Comparison of ENCODE assay signal across 1 cellular context in the genomic region with DNA sequence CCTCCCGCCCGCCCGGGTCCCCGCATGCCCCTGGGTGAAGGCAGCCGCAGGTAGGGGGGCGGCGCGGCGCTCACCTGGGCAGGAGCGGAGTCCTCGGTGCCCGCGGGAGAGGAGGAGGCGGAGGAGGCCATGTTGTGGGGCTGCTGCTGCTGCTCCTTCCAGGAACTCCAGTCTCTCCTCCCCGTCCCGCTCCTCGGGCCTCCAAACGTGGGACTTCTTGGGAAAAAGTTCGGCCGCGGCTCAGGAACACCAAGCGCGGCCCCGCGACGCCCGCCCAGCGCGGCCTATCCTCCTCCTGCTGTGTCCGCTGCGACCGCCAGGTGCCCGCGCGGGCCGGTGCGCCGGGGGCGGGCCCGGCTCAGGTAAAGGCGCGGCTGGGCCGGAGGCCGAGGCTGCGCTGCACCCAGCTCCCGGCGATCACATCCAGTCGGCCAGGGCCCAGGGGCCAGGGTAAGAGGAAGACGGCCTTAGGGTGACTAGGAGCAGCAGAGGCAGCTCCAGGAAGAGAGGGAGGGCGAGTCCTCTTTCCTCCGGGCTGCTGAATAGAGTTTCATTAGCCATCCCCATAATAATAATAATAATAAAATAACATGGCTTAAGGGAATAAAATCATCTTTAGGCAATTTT.
TF ChIP-seq lines count a peak whose summit lies in the region.

No MANE protein-coding gene starts in this region.

TF ChIP-seq in HepG2, 621 proteins besides CTCF, POLR2A, EP300 and RAD21 (continued from another document):
- TF ChIP-seq RERE (CRISPR knock-in tag; IDR thresholded peaks at IDR 0.05; ENCODE audit: low read depth), result no peak
- TF ChIP-seq YEATS4 (CRISPR knock-in tag; IDR thresholded peaks at IDR 0.05; ENCODE audit: borderline replicate concordance), result peak; percentile 33; the same call in 1 of the 2 replicates
- no peak for TF ChIP-seq MLLT10 (CRISPR knock-in tag; IDR thresholded peaks at IDR 0.05)
- no peak for TF ChIP-seq NR0B2 (CRISPR knock-in tag; IDR thresholded peaks at IDR 0.05)
- TF ChIP-seq ZNF687 (CRISPR knock-in tag; IDR thresholded peaks at IDR 0.05), result peak; percentile 51
- no peak for TF ChIP-seq KAT7 (CRISPR knock-in tag; IDR thresholded peaks at IDR 0.05; ENCODE audit: borderline replicate concordance)
- no peak for TF ChIP-seq SP5 (CRISPR knock-in tag; IDR thresholded peaks at IDR 0.05; ENCODE audit: borderline replicate concordance, low read depth)
- no peak for TF ChIP-seq CBFB (CRISPR knock-in tag; IDR thresholded peaks at IDR 0.05)
- TF ChIP-seq XRCC5 (optimal IDR thresholded peaks at IDR 0.05; ENCODE audit: low read length), result peak; percentile 44
- TF ChIP-seq REPIN1 (CRISPR knock-in tag; IDR thresholded peaks at IDR 0.05; ENCODE audit: borderline replicate concordance, low read depth), result peak; percentile 22; the same call in 1 of the 2 replicates
- peak; percentile 48; the same call in 1 of the 2 replicates for TF ChIP-seq ZNF777 (CRISPR knock-in tag; IDR thresholded peaks at IDR 0.05)
- peak; percentile 81 for TF ChIP-seq ZBTB14 (CRISPR knock-in tag; IDR thresholded peaks at IDR 0.05)
- TF ChIP-seq ZNF577 (CRISPR knock-in tag; IDR thresholded peaks at IDR 0.05; ENCODE audit: borderline replicate concordance, low read depth), result no peak
- TF ChIP-seq AGO1 (IDR thresholded peaks at IDR 0.05; ENCODE audit: low read depth, low read length, poor library complexity, severe bottlenecking), result peak; percentile 48
- TF ChIP-seq KLF12 (CRISPR knock-in tag; IDR thresholded peaks at IDR 0.05; ENCODE audit: borderline replicate concordance), result peak; percentile 26; the same call in 1 of the 2 replicates
- TF ChIP-seq, protein P1, sequence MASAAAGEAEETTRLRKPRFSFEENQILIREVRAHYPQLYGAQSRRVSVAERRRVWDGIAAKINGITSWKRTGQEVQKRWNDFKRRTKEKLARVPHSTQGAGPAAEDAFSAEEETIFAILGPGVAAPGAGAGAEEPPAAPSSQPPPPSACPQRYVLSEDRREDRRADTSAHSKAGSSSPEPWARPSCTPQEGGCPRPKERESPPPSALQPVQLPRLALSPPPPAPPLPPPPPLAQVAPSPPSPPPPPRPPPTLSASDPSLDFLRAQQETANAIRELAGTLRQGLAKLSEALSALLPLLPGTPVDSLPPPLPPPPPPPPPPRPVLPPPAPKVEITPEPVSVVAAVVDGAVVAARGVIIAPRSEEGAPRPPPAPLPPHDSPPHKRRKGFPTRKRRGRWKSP (CRISPR knock-in tag; IDR thresholded peaks at IDR 0.05), result no peak
- peak; percentile 75 for TF ChIP-seq ZEB1 (IDR thresholded peaks at IDR 0.05; ENCODE audit: insufficient replicate concordance, low read depth)
- TF ChIP-seq SALL1 (CRISPR knock-in tag; IDR thresholded peaks at IDR 0.05), result 0 out of 2 replicates have a peak, but pooled peaks have one; percentile 14
- no peak for TF ChIP-seq ZNF652 (CRISPR knock-in tag; IDR thresholded peaks at IDR 0.05; ENCODE audit: borderline replicate concordance, low read depth)
- TF ChIP-seq HNRNPLL (IDR thresholded peaks at IDR 0.05; ENCODE audit: low read depth, low read length, poor library complexity, severe bottlenecking), result peak; percentile 66
- 0 out of 2 replicates have a peak, but pooled peaks have one; percentile 14 for TF ChIP-seq KDM2A (CRISPR knock-in tag; IDR thresholded peaks at IDR 0.05; ENCODE audit: borderline replicate concordance, low read depth)
- TF ChIP-seq, protein P2, sequence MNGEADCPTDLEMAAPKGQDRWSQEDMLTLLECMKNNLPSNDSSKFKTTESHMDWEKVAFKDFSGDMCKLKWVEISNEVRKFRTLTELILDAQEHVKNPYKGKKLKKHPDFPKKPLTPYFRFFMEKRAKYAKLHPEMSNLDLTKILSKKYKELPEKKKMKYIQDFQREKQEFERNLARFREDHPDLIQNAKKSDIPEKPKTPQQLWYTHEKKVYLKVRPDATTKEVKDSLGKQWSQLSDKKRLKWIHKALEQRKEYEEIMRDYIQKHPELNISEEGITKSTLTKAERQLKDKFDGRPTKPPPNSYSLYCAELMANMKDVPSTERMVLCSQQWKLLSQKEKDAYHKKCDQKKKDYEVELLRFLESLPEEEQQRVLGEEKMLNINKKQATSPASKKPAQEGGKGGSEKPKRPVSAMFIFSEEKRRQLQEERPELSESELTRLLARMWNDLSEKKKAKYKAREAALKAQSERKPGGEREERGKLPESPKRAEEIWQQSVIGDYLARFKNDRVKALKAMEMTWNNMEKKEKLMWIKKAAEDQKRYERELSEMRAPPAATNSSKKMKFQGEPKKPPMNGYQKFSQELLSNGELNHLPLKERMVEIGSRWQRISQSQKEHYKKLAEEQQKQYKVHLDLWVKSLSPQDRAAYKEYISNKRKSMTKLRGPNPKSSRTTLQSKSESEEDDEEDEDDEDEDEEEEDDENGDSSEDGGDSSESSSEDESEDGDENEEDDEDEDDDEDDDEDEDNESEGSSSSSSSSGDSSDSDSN (CRISPR knock-in tag; IDR thresholded peaks at IDR 0.05), result peak; percentile 54; the same call in 1 of the 2 replicates
- TF ChIP-seq, protein P3, sequence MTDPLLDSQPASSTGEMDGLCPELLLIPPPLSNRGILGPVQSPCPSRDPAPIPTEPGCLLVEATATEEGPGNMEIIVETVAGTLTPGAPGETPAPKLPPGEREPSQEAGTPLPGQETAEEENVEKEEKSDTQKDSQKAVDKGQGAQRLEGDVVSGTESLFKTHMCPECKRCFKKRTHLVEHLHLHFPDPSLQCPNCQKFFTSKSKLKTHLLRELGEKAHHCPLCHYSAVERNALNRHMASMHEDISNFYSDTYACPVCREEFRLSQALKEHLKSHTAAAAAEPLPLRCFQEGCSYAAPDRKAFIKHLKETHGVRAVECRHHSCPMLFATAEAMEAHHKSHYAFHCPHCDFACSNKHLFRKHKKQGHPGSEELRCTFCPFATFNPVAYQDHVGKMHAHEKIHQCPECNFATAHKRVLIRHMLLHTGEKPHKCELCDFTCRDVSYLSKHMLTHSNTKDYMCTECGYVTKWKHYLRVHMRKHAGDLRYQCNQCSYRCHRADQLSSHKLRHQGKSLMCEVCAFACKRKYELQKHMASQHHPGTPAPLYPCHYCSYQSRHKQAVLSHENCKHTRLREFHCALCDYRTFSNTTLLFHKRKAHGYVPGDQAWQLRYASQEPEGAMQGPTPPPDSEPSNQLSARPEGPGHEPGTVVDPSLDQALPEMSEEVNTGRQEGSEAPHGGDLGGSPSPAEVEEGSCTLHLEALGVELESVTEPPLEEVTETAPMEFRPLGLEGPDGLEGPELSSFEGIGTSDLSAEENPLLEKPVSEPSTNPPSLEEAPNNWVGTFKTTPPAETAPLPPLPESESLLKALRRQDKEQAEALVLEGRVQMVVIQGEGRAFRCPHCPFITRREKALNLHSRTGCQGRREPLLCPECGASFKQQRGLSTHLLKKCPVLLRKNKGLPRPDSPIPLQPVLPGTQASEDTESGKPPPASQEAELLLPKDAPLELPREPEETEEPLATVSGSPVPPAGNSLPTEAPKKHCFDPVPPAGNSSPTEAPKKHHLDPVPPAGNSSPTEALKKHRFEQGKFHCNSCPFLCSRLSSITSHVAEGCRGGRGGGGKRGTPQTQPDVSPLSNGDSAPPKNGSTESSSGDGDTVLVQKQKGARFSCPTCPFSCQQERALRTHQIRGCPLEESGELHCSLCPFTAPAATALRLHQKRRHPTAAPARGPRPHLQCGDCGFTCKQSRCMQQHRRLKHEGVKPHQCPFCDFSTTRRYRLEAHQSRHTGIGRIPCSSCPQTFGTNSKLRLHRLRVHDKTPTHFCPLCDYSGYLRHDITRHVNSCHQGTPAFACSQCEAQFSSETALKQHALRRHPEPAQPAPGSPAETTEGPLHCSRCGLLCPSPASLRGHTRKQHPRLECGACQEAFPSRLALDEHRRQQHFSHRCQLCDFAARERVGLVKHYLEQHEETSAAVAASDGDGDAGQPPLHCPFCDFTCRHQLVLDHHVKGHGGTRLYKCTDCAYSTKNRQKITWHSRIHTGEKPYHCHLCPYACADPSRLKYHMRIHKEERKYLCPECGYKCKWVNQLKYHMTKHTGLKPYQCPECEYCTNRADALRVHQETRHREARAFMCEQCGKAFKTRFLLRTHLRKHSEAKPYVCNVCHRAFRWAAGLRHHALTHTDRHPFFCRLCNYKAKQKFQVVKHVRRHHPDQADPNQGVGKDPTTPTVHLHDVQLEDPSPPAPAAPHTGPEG (CRISPR knock-in tag; IDR thresholded peaks at IDR 0.05), result 0 out of 2 replicates have a peak, but pooled peaks have one; percentile 42
- TF ChIP-seq ZFY (CRISPR knock-in tag; IDR thresholded peaks at IDR 0.05), result peak; percentile 42; the same call in 1 of the 2 replicates
- TF ChIP-seq MTF2 (CRISPR knock-in tag; IDR thresholded peaks at IDR 0.05; ENCODE audit: borderline replicate concordance), result peak; percentile 49; the same call in 1 of the 2 replicates
